ENCODE assay signal across 1 cellular context in the genomic region with DNA sequence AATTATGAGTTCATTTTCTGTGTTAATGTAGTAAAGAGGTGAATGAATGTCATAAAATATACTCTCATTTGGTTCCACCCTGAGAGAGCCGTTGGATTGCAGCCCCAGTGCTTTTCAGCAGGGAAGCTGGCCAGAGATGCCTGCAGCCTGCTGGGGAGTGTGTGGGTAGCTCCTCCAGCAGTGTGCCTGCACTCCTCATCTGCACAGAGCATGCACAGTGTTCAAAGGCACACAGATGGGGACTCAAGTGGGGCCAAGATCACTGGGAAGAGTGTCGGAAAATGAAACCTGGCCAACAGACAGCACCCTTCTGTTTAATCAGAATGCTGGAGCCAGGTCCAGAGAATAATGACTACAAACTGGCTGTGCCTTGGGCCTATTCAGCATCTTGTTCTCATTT.
TF ChIP-seq lines count a peak whose summit lies in the region.

No MANE protein-coding gene starts in this region.

TF ChIP-seq in WTC11, 78 proteins besides CTCF, POLR2A, EP300 and RAD21 (continued from another document):
- TF ChIP-seq ATF6 (CRISPR knock-in tag; IDR thresholded peaks at IDR 0.05) (no peak), NFE2L1 (CRISPR knock-in tag; IDR thresholded peaks at IDR 0.05) (no peak), MYBL2 (CRISPR knock-in tag; IDR thresholded peaks at IDR 0.05) (no peak), ZBTB21 (CRISPR knock-in tag; IDR thresholded peaks at IDR 0.05; ENCODE audit: borderline replicate concordance) (no peak), ATF1 (CRISPR knock-in tag; IDR thresholded peaks at IDR 0.05) (no peak), KAT7 (CRISPR knock-in tag; IDR thresholded peaks at IDR 0.05; ENCODE audit: borderline replicate concordance) (no peak), ZNF281 (CRISPR knock-in tag; IDR thresholded peaks at IDR 0.05) (no peak)
- TF ChIP-seq, protein P1, sequence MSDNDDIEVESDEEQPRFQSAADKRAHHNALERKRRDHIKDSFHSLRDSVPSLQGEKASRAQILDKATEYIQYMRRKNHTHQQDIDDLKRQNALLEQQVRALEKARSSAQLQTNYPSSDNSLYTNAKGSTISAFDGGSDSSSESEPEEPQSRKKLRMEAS (CRISPR knock-in tag; IDR thresholded peaks at IDR 0.05) = no peak
- TF ChIP-seq, protein P2, sequence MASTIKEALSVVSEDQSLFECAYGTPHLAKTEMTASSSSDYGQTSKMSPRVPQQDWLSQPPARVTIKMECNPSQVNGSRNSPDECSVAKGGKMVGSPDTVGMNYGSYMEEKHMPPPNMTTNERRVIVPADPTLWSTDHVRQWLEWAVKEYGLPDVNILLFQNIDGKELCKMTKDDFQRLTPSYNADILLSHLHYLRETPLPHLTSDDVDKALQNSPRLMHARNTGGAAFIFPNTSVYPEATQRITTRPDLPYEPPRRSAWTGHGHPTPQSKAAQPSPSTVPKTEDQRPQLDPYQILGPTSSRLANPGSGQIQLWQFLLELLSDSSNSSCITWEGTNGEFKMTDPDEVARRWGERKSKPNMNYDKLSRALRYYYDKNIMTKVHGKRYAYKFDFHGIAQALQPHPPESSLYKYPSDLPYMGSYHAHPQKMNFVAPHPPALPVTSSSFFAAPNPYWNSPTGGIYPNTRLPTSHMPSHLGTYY (CRISPR knock-in tag; IDR thresholded peaks at IDR 0.05) = no peak
TF ChIP-seq in WTC11: peak in this region for 0.
